In the genomic region with DNA sequence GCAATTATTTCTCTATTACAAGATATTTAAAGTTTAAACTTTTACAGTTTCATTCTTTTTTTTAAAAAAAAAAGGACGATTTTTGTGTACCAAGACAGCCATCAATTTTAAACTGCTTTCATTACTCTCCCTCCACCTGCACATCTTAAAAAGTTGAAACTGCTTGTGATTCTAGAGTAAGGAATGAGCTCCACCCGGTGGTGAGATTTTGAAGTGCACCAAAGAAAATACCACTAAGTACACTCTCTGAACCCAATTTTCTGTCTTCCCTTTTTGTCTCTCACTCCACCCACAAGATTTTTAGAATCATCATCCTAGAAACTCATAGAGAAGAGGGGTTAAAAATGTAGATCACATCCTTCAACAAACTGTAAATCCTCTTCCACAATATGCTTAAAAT, we compare ENCODE assay signal across 7 cellular contexts.
DNase-seq lines count a peak whose midpoint lies in the region; ATAC-seq, FAIRE-seq and TF ChIP-seq lines count a peak whose summit lies in the region.

No MANE protein-coding gene starts in this region.

- dilution Hi-C loops in endothelial cell of umbilical vein (cut with MboI; ENCODE audit: extremely low pct_ligation_motif_present, low sequenced_read_pairs), result no loop called here

- no peaks in the 10 kb centered on the region for H3K9me3 ChIP-seq in endothelial cell of umbilical vein (replicated peaks; ENCODE audit: control insufficient read depth, insufficient read depth, low read length)
- H3K9me3 ChIP-seq in effector memory CD4-positive, alpha-beta T cell (ENCODE audit: control insufficient read depth, low read length), result no peaks in the 10 kb centered on the region

- no peak overlapping the region for H3K4me2 ChIP-seq in GM23338
- no peak overlapping the region for H3K4me2 ChIP-seq in endothelial cell of umbilical vein (ENCODE audit: insufficient read depth, low read length)

- no peak overlapping the region for H3K27ac Mint-ChIP-seq in GM23338
- H3K27ac Mint-ChIP-seq in naive thymus-derived CD8-positive, alpha-beta T cell, result no peak overlapping the region

- no peaks in the 10 kb centered on the region for H3K36me3 Mint-ChIP-seq in GM23338 (ENCODE audit: low read depth)
- no peaks in the 10 kb centered on the region for H3K36me3 Mint-ChIP-seq in naive thymus-derived CD8-positive, alpha-beta T cell

- H3F3A ChIP-seq in GM23338 (replicated peaks; ENCODE audit: low read depth), result no peaks in the 10 kb centered on the region

- peak; percentile 59 to 60 for TF ChIP-seq CTCF in GM23338 (conservative IDR thresholded peaks at IDR 0.05; ENCODE audit: low read depth in 2 of 2)
- peak; percentile 58; the same call in 1 of the 2 replicates for TF ChIP-seq CTCF in WI38 (IDR thresholded peaks at IDR 0.05; ENCODE audit: low read depth, low read length)
- TF ChIP-seq CTCF in endothelial cell of umbilical vein (IDR thresholded peaks at IDR 0.05; ENCODE audit: extremely low read depth in 1 of 2, insufficient read depth in 1 of 2, low read depth in 1 of 2, low read length in 2 of 2), result peak; percentile 13 to 50

- no peaks in the 10 kb centered on the region for H3K27me3 ChIP-seq in GM23338 (ENCODE audit: insufficient read depth)
- no peaks in the 10 kb centered on the region for H3K27me3 ChIP-seq in endothelial cell of umbilical vein (ENCODE audit: control insufficient read depth in 2 of 2, insufficient read depth in 2 of 2, low read length in 2 of 2)
- no peaks in the 10 kb centered on the region for H3K27me3 ChIP-seq in effector memory CD4-positive, alpha-beta T cell (replicated peaks; ENCODE audit: control insufficient read depth, insufficient read depth, low read length, poor library complexity, severe bottlenecking)

- peaks cover 3% of the 10 kb centered on the region for H3K27me3 Mint-ChIP-seq in GM23338 (ENCODE audit: insufficient read depth, low read depth, poor library complexity)
- H3K27me3 Mint-ChIP-seq in naive thymus-derived CD8-positive, alpha-beta T cell, result peaks cover 0 to 3% (median 0%) of the 10 kb centered on the region in 5 donors

- no peaks in the 10 kb centered on the region for H3K9me1 ChIP-seq in endothelial cell of umbilical vein (replicated peaks; ENCODE audit: control insufficient read depth, extremely low read depth, insufficient read depth, low read length)

- CTCF ChIA-PET in endothelial cell of umbilical vein (lab: Charles Lee), result interaction anchor here (0.8 to 4.1 kb wide), 11 partner anchors 9 to 1765 kb away, joined by 3 to 37 read pairs (median 5); no protein-coding TSS in a partner anchor

- POLR2A ChIA-PET in endothelial cell of umbilical vein (lab: Charles Lee), result no interaction called here
- POLR2A ChIA-PET in naive thymus-derived CD8-positive, alpha-beta T cell (lab: Charles Lee), result no interaction called here

- no peak overlapping the region for H3K4me3 Mint-ChIP-seq in GM23338
- no peak overlapping the region for H3K4me3 Mint-ChIP-seq in naive thymus-derived CD8-positive, alpha-beta T cell

- H2AFZ ChIP-seq in GM23338 (no peak overlapping the region), endothelial cell of umbilical vein (ENCODE audit: low read depth, low read length) (no peak overlapping the region)

- ATAC-seq in GM23338, result no peak
- ATAC-seq in naive thymus-derived CD8-positive, alpha-beta T cell, result no peak

- no TSS peak for BruUV-seq in endothelial cell of umbilical vein (replicated peaks; lab: Mats Ljungman, UMichigan)

- intact Hi-C loops in endothelial cell of umbilical vein (cut with micrococcal nuclease), result loop anchor here (1.0 kb wide), 1 partner anchor 1764 kb away; no protein-coding TSS in a partner anchor

- H4K20me1 ChIP-seq in GM23338 (replicated peaks; ENCODE audit: insufficient read depth) (no peaks in the 10 kb centered on the region), endothelial cell of umbilical vein (replicated peaks; ENCODE audit: control insufficient read depth, extremely low read depth, insufficient read depth, low read length) (no peaks in the 10 kb centered on the region)

- no peaks in the 10 kb centered on the region for H3K9me2 ChIP-seq in GM23338 (ENCODE audit: insufficient read depth)

- no peaks in the 10 kb centered on the region for H3K9me3 Mint-ChIP-seq in GM23338
- no peaks in the 10 kb centered on the region for H3K9me3 Mint-ChIP-seq in naive thymus-derived CD8-positive, alpha-beta T cell

- H3K9ac ChIP-seq in endothelial cell of umbilical vein (replicated peaks; ENCODE audit: extremely low read depth, insufficient read depth, low read length), result no peak overlapping the region

- H3K4me3 ChIP-seq in GM23338, result no peak overlapping the region
- no peak overlapping the region for H3K4me3 ChIP-seq in WI38 (ENCODE audit: low read depth, low read length)
- no peak overlapping the region for H3K4me3 ChIP-seq in endothelial cell of umbilical vein (replicated peaks in 1 of 3; ENCODE audit: insufficient read depth in 1 of 3, low read depth in 1 of 3, low read length in 3 of 3)
- H3K4me3 ChIP-seq in effector memory CD4-positive, alpha-beta T cell (ENCODE audit: insufficient read depth, low read depth, low read length, poor library complexity, severe bottlenecking), result no peak overlapping the region

- TF ChIP-seq POLR2A in endothelial cell of umbilical vein (IDR thresholded peaks at IDR 0.05; ENCODE audit: low read depth, low read length), result no peak

- H3K27ac ChIP-seq in GM23338 (ENCODE audit: low read depth), result no peak overlapping the region
- H3K27ac ChIP-seq in endothelial cell of umbilical vein (ENCODE audit: insufficient read depth, low read depth, low read length), result no peak overlapping the region
- no peak overlapping the region for H3K27ac ChIP-seq in effector memory CD4-positive, alpha-beta T cell (ENCODE audit: insufficient read depth, low read length, poor library complexity, severe bottlenecking)

- H3K4me1 ChIP-seq in GM23338 (ENCODE audit: insufficient read depth), result no peaks in the 10 kb centered on the region
- H3K4me1 ChIP-seq in endothelial cell of umbilical vein (ENCODE audit: control insufficient read depth, extremely low read depth, insufficient read depth, low read length), result no peaks in the 10 kb centered on the region
- H3K4me1 ChIP-seq in effector memory CD4-positive, alpha-beta T cell (ENCODE audit: control insufficient read depth, insufficient read depth, low read length, poor library complexity, severe bottlenecking), result no peaks in the 10 kb centered on the region

- no peaks in the 10 kb centered on the region for H3K36me3 ChIP-seq in GM23338 (ENCODE audit: insufficient read depth)
- H3K36me3 ChIP-seq in endothelial cell of umbilical vein (ENCODE audit: control insufficient read depth in 2 of 2, extremely low read depth in 1 of 2, insufficient read depth in 2 of 2, low read length in 2 of 2), result no peaks in the 10 kb centered on the region
- no peaks in the 10 kb centered on the region for H3K36me3 ChIP-seq in effector memory CD4-positive, alpha-beta T cell (ENCODE audit: control insufficient read depth, insufficient read depth, low read length)

- peaks cover 6% of the 10 kb centered on the region for H3K4me1 Mint-ChIP-seq in GM23338
- H3K4me1 Mint-ChIP-seq in naive thymus-derived CD8-positive, alpha-beta T cell, result no peaks in the 10 kb centered on the region

- FAIRE-seq in G401.6 (lab: Jason Lieb, UNC) (peak; percentile 63), endothelial cell of umbilical vein (lab: Jason Lieb, UNC) (peak; percentile 85)

- H3K79me2 ChIP-seq in GM23338 (replicated peaks; ENCODE audit: insufficient read depth), result no peaks in the 10 kb centered on the region
- H3K79me2 ChIP-seq in endothelial cell of umbilical vein (ENCODE audit: control insufficient read depth, insufficient read depth, low read length), result no peaks in the 10 kb centered on the region

- DNase-seq in GM23338 (ENCODE audit: low spot score) (peak; percentile 59), NCI-H1694 treated with DMSO at 0.1 percent for 48 hours (lab: John Stamatoyannopoulos, UW) (peak; percentile 45), endothelial cell of umbilical vein (ENCODE audit: low read depth, low spot score) (peak; percentile 44)
- DNase-seq in naive thymus-derived CD8-positive, alpha-beta T cell, result peak in 8 of 10 donors; percentile 1 to 61 (median 26)
- DNase-seq in effector memory CD4-positive, alpha-beta T cell, result no peak

TF ChIP-seq in GM23338, 12 proteins besides CTCF, POLR2A, EP300 and RAD21 (continues in another document):
- no peak for TF ChIP-seq EZH2 (IDR thresholded peaks at IDR 0.05; ENCODE audit: low read depth, unreplicated experiment)
- TF ChIP-seq CREB1 (CRISPR knock-in tag; IDR thresholded peaks at IDR 0.05; ENCODE audit: low read depth), result no peak
- TF ChIP-seq ZNF114 (CRISPR knock-in tag; IDR thresholded peaks at IDR 0.05), result no peak
- TF ChIP-seq NANOG (IDR thresholded peaks at IDR 0.05; ENCODE audit: borderline replicate concordance), result no peak

TF ChIP-seq in endothelial cell of umbilical vein, 7 proteins besides CTCF, POLR2A, EP300 and RAD21:
- TF ChIP-seq JUN (IDR thresholded peaks at IDR 0.05; ENCODE audit: borderline replicate concordance, insufficient read depth, insufficient read length, low read depth) (no peak), MYC (IDR thresholded peaks at IDR 0.05; ENCODE audit: low read depth, low read length) (no peak), FOS (IDR thresholded peaks at IDR 0.05; ENCODE audit: borderline replicate concordance, insufficient read depth, low read length) (no peak)

Comparison
In these comparisons a context has a peak if more than half of its experiments do, and no peak if none do; other contexts are left out.
1. DNase-seq: peak in GM23338 (single experiment), NCI-H1694 treated with DMSO at 0.1 percent for 48 hours (single experiment), endothelial cell of umbilical vein (single experiment) and naive thymus-derived CD8-positive, alpha-beta T cell (8 of 10); none in effector memory CD4-positive, alpha-beta T cell (0 of 3).
2. Peak in every context shown above with its lines, with median percentiles within 50 percentile points of each other: CTCF ChIP-seq.